In the genomic region with DNA sequence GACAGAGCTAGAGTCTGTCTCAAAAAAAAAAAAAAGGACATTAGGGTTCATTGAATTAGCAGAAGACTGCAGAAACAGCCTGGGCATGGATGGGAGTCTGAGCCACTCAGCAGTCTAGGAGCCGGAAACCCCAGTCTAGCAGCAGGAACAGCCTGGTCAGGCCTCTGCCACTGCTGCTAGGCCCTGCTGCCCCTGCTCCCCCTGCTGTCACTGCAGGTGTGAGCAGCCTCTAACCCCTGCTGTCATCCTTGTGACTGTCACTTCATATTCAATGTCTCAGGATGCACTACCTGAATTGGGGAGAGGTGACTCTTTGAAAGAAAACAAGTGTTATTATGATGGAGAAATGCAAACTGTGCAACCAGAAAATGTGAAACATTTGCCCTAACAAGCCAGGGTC, we compare ENCODE assay signal across 10 cellular contexts. TPM values are rescaled to one million over a fixed set of nuclear protein-coding genes. Genes with fewer than 3 reads are reported as not detected.
DNase-seq lines count a peak whose midpoint lies in the region; ATAC-seq and TF ChIP-seq lines count a peak whose summit lies in the region.
"Had no signal": no experiment of that assay in that cellular context is flagged by ENCODE, and none has a peak within 500 bp of the region (broad histone marks: within the 10 kb centered on the region; RNA-seq: fewer than 3 reads in every experiment).

No MANE protein-coding gene starts in this region.

- peaks cover 5% of the 10 kb centered on the region for H3K4me1 Mint-ChIP-seq in T-helper 17 cell
- H3K4me1 Mint-ChIP-seq in glutamatergic neuron (ENCODE audit: low read depth, unreplicated experiment) = no peaks in the 10 kb centered on the region
- no peaks in the 10 kb centered on the region for H3K4me1 Mint-ChIP-seq in chondrocyte (ENCODE audit: low read depth)

- H3K36me3 ChIP-seq in heart right ventricle = no peaks in the 10 kb centered on the region
- H3K36me3 ChIP-seq: lower lobe of right lung had no signal

- peak in 1 of 8 donors; percentile 37 for ATAC-seq in heart right ventricle
- no peak for ATAC-seq in Right ventricle myocardium inferior
- peak; percentile 71 for ATAC-seq in T-helper 17 cell
- no peak for ATAC-seq in HG03469 (IDR thresholded peaks at IDR 0.05; ENCODE audit: unreplicated experiment)
- no peak for ATAC-seq in HG02588 (IDR thresholded peaks at IDR 0.05; ENCODE audit: unreplicated experiment)
- no peak for ATAC-seq in HG03571 (IDR thresholded peaks at IDR 0.05; ENCODE audit: unreplicated experiment)

- H3K27me3 ChIP-seq in heart right ventricle = no peaks in the 10 kb centered on the region

- H3K9me3 ChIP-seq in heart right ventricle (no peaks in the 10 kb centered on the region), T-helper 17 cell (ENCODE audit: control insufficient read depth, low read length, poor library complexity, severe bottlenecking) (no peaks in the 10 kb centered on the region)
- H3K9me3 ChIP-seq: lower lobe of right lung had no signal

- TF ChIP-seq CTCF in heart right ventricle (IDR thresholded peaks at IDR 0.05) (peak in 6 of 9 donors; percentile 7 to 36 (median 22)), glutamatergic neuron (IDR thresholded peaks at IDR 0.05; ENCODE audit: partially characterized antibody, unreplicated experiment) (no peak), chondrocyte (IDR thresholded peaks at IDR 0.05) (no peak)

- intact Hi-C loops in heart right ventricle (cut with DNase I) = no loop called here
- intact Hi-C loops in Right ventricle myocardium inferior (cut with DNase I) = no loop called here

- H3K27ac Mint-ChIP-seq in T-helper 17 cell (no peak overlapping the region), glutamatergic neuron (ENCODE audit: unreplicated experiment) (peak overlapping the region; percentile 38), chondrocyte (ENCODE audit: unreplicated experiment) (no peak overlapping the region)

- DNase-seq in heart right ventricle = no peak
- DNase-seq in Right ventricle myocardium inferior (ENCODE audit: missing footprints) = no peak
- peak in 2 of 3 donors; percentile 9 to 16 for DNase-seq in T-helper 17 cell
- DNase-seq in glutamatergic neuron = peak; percentile 63
- DNase-seq in chondrocyte (ENCODE audit: low spot score) = no peak
- DNase-seq: lower lobe of right lung had no signal

- peaks cover 2% of the 10 kb centered on the region for H3K36me3 Mint-ChIP-seq in T-helper 17 cell (ENCODE audit: low read depth)
- H3K36me3 Mint-ChIP-seq in glutamatergic neuron (ENCODE audit: unreplicated experiment) = no peaks in the 10 kb centered on the region
- H3K36me3 Mint-ChIP-seq in chondrocyte (ENCODE audit: low read depth) = no peaks in the 10 kb centered on the region

- H3K4me3 Mint-ChIP-seq in T-helper 17 cell = no peak overlapping the region
- H3K4me3 Mint-ChIP-seq in glutamatergic neuron (ENCODE audit: unreplicated experiment) = no peak overlapping the region
- no peak overlapping the region for H3K4me3 Mint-ChIP-seq in chondrocyte (ENCODE audit: unreplicated experiment)

- no peaks in the 10 kb centered on the region for H3K27me3 Mint-ChIP-seq in T-helper 17 cell
- H3K27me3 Mint-ChIP-seq in glutamatergic neuron (ENCODE audit: unreplicated experiment) = peaks cover 3% of the 10 kb centered on the region
- no peaks in the 10 kb centered on the region for H3K27me3 Mint-ChIP-seq in chondrocyte (ENCODE audit: low read depth)

- no peaks in the 10 kb centered on the region for H3K4me1 ChIP-seq in heart right ventricle
- H3K4me1 ChIP-seq: lower lobe of right lung had no signal

- WGBS in heart right ventricle, 2 donors = 64 to 80% methylated on average over 1 of the region's 1 CpG

- no peak overlapping the region for H3K27ac ChIP-seq in heart right ventricle
- H3K27ac ChIP-seq: lower lobe of right lung had no signal

- peaks cover 5% of the 10 kb centered on the region for H3K9me3 Mint-ChIP-seq in glutamatergic neuron (ENCODE audit: unreplicated experiment)
- no peaks in the 10 kb centered on the region for H3K9me3 Mint-ChIP-seq in chondrocyte (ENCODE audit: low read depth)

- no peak overlapping the region for H3K4me3 ChIP-seq in heart right ventricle
- H3K4me3 ChIP-seq: lower lobe of right lung had no signal

RNA-seq across cellular contexts. Expression of a gene that starts 7.0 kb away (rescaled TPM):
- total RNA-seq in heart right ventricle = 100 to 1,000 TPM; 156 to 236 (median 169) TPM
- polyA plus RNA-seq in heart right ventricle = 100 to 1,000 TPM in 1 of 2 donors, 10 to 100 TPM in 1; 76.2 to 241 TPM
- 195 TPM for total RNA-seq in Right ventricle myocardium inferior
- total RNA-seq in T-helper 17 cell = 100 to 1,000 TPM; 526 to 546 TPM
- total RNA-seq in glutamatergic neuron (ENCODE audit: unreplicated experiment) = 530 TPM
- 306 to 362 TPM (median 321 TPM) in 3 replicates for total RNA-seq in chondrocyte

RNA-seq across cellular contexts. Expression of a gene that starts 45.2 kb away (rescaled TPM):
- 10 to 100 TPM in 3 of 10 donors, 1 to 10 TPM in 7; 3.4 to 12.9 (median 7.9) TPM for total RNA-seq in heart right ventricle
- 10 to 100 TPM in 1 of 2 donors, 1 to 10 TPM in 1; 9.4 to 11.5 TPM for polyA plus RNA-seq in heart right ventricle
- total RNA-seq in Right ventricle myocardium inferior = 4.4 TPM
- not detected for total RNA-seq in T-helper 17 cell
- total RNA-seq in glutamatergic neuron (ENCODE audit: unreplicated experiment) = not detected
- 127 to 137 TPM (median 134 TPM) in 3 replicates for total RNA-seq in chondrocyte

RNA-seq across cellular contexts. Expression of a gene that starts 56.9 kb away (rescaled TPM):
- total RNA-seq in heart right ventricle (1 to 10 TPM in 8 of 10 donors, under 1 TPM in 2; 0.40 to 3.2 (median 1.4) TPM), Right ventricle myocardium inferior (0.46 TPM), T-helper 17 cell (not detected), glutamatergic neuron (ENCODE audit: unreplicated experiment) (4.2 TPM), chondrocyte (0.51 to 1.2 TPM (median 0.82 TPM) in 3 replicates)
- polyA plus RNA-seq in heart right ventricle = under 1 TPM; 0.12 to 0.15 TPM

RNA-seq across cellular contexts. Expression of a gene that starts 58.1 kb away (rescaled TPM):
- 10 to 100 TPM in 9 of 10 donors, 1 to 10 TPM in 1; 4.9 to 93.3 (median 43.9) TPM for total RNA-seq in heart right ventricle
- polyA plus RNA-seq in heart right ventricle = 10 to 100 TPM in 1 of 2 donors, 1 to 10 TPM in 1; 7.6 to 19.5 TPM
- total RNA-seq in Right ventricle myocardium inferior = 16.0 TPM
- total RNA-seq in T-helper 17 cell = not detected
- 0.86 TPM for total RNA-seq in glutamatergic neuron (ENCODE audit: unreplicated experiment)
- 0.27 to 0.33 TPM (median 0.27 TPM) in 3 replicates for total RNA-seq in chondrocyte
- total RNA-seq: LHCN-M2, lower lobe of right lung had no signal

Comparison
In these comparisons a context has a peak if more than half of its experiments do, and no peak if none do; other contexts are left out.
1. DNase-seq: peak in T-helper 17 cell (2 of 3) and glutamatergic neuron (single experiment); none in heart right ventricle (0 of 2), Right ventricle myocardium inferior (single experiment) and chondrocyte (single experiment).
2. CTCF ChIP-seq: peak in heart right ventricle (6 of 9); none in glutamatergic neuron (single experiment) and chondrocyte (single experiment).